Comparison of ENCODE assay signal across 1 cellular context in the genomic region with DNA sequence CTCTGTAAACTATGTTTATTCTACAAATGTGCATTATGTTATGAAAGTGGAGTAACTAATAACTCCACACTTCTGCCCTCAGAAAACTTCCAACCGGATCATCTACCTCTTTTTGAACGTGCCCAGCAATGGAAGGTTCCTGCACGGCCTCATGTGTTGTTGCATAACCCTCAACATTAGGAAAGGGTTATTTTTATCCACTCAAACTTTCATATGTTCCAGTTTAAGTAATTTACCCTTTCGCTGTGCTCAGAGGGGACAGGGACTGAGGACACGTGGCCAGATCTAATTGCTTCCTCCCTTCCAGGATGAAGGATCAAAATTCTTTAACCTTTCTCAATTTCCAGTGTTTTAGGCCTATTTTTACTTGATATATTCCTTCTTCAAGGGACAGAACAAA.
TF ChIP-seq lines count a peak whose summit lies in the region.

No MANE protein-coding gene starts in this region.

TF ChIP-seq in WTC11, 78 proteins besides CTCF, POLR2A, EP300 and RAD21 (continued from another document):
- TF ChIP-seq, protein P1, sequence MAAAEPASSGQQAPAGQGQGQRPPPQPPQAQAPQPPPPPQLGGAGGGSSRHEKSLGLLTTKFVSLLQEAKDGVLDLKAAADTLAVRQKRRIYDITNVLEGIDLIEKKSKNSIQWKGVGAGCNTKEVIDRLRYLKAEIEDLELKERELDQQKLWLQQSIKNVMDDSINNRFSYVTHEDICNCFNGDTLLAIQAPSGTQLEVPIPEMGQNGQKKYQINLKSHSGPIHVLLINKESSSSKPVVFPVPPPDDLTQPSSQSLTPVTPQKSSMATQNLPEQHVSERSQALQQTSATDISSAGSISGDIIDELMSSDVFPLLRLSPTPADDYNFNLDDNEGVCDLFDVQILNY (CRISPR knock-in tag; IDR thresholded peaks at IDR 0.05): no peak
